Comparison of ENCODE assay signal across 1 cellular context in genomic region chr12:115201928-115202327, GRCh38.
TF ChIP-seq lines count a peak whose summit lies in the region.

No MANE protein-coding gene starts in this region.

TF ChIP-seq in IMR-90, 13 proteins besides CTCF, POLR2A, EP300 and RAD21 (continued from another document):
- TF ChIP-seq FOS (IDR thresholded peaks at IDR 0.05; ENCODE audit: low read depth, low read length) (no peak), NFE2L2 (IDR thresholded peaks at IDR 0.05; ENCODE audit: low read depth, low read length) (no peak)
- TF ChIP-seq, protein P1, sequence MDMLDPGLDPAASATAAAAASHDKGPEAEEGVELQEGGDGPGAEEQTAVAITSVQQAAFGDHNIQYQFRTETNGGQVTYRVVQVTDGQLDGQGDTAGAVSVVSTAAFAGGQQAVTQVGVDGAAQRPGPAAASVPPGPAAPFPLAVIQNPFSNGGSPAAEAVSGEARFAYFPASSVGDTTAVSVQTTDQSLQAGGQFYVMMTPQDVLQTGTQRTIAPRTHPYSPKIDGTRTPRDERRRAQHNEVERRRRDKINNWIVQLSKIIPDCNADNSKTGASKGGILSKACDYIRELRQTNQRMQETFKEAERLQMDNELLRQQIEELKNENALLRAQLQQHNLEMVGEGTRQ (IDR thresholded peaks at IDR 0.05; ENCODE audit: low read depth, low read length): no peak
TF ChIP-seq in IMR-90: peak in this region for 0.
